14 cellular contexts compared by ENCODE assay signal in the genomic region with DNA sequence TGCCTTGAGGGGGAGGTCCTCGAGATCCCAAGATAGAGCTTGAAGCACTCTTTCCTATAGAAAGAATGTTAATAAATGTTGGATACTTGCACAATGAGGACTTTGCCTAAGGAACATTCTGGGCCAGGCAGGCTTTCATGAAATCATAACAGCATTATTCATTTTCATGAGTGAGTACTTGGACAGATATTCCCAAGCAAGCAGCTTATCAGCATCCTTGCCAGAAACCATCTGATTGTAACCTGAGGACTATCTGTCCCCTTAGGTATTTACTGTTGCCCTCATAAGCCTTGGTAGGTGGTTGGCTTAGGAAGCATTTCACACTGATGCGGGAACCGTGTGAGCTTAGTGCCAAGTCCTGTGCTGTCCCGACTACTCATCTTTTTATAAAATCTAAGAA. TPM values are rescaled to one million over a fixed set of nuclear protein-coding genes. Genes with fewer than 3 reads are reported as not detected.
DNase-seq lines count a peak whose midpoint lies in the region; ATAC-seq and TF ChIP-seq lines count a peak whose summit lies in the region.
"Had no signal": no experiment of that assay in that cellular context is flagged by ENCODE, and none has a peak within 500 bp of the region (broad histone marks: within the 10 kb centered on the region; RNA-seq: fewer than 3 reads in every experiment).

No MANE protein-coding gene starts in this region.

- intact Hi-C loops in CD14-positive monocyte (cut with micrococcal nuclease): no loop called here

- H3K36me3 ChIP-seq in OCI-LY3 (replicated peaks; ENCODE audit: low read depth, low read length): peaks cover 12% of the 10 kb centered on the region
- H3K36me3 ChIP-seq: MG63 had no signal

- no peak overlapping the region for H3K9ac ChIP-seq in OCI-LY3 (ENCODE audit: low read length)

- H2AFZ ChIP-seq in OCI-LY3 (ENCODE audit: low read depth, low read length): no peak overlapping the region

- H3K27me3 Mint-ChIP-seq in CD14-positive monocyte (ENCODE audit: low read depth in 3 of 3) (peaks cover 0 to 3% (median 0%) of the 10 kb centered on the region in 3 donors), naive B cell (no peaks in the 10 kb centered on the region)
- no peaks in the 10 kb centered on the region for H3K27me3 Mint-ChIP-seq in effector memory CD8-positive, alpha-beta T cell
- H3K27me3 Mint-ChIP-seq in activated naive CD8-positive, alpha-beta T cell treated with anti-CD3 and anti-CD28 coated beads, Interleukin-2, amount 50 U/mL, for 24 hours: no peaks in the 10 kb centered on the region

- DNase-seq in CD14-positive monocyte (ENCODE audit: low spot score): no peak
- no peak for DNase-seq in effector memory CD8-positive, alpha-beta T cell
- no peak for DNase-seq in naive B cell
- DNase-seq in NCI-H524 treated with DMSO at 0.1 percent for 48 hours (lab: John Stamatoyannopoulos, UW): no peak
- DNase-seq in NCI-H2171 (lab: John Stamatoyannopoulos, UW): no peak
- DNase-seq in activated naive CD8-positive, alpha-beta T cell treated with anti-CD3 and anti-CD28 coated beads, Interleukin-2, amount 50 U/mL, for 24 hours: no peak
- no peak for DNase-seq in RKO (ENCODE audit: low spot score)
- DNase-seq: activated CD4-positive, alpha-beta T cell treated with anti-CD3 and anti-CD28 coated beads for 1 hour; MG63; NCI-H2029; PC-3 had no signal

- peaks cover 15% of the 10 kb centered on the region for H3K4me1 ChIP-seq in OCI-LY3 (ENCODE audit: low read length)

- H3K79me2 ChIP-seq in OCI-LY3 (ENCODE audit: low read length): peaks cover 78% of the 10 kb centered on the region

- H4K20me1 ChIP-seq in OCI-LY3 (ENCODE audit: insufficient read depth, low read length): peaks cover 74% of the 10 kb centered on the region

- no peak overlapping the region for H3K4me3 ChIP-seq in OCI-LY3 (ENCODE audit: low read length)
- H3K4me3 ChIP-seq: GM12878, MG63, SK-N-MC had no signal

- H3K27ac ChIP-seq in OCI-LY3 (ENCODE audit: low read length): no peak overlapping the region
- H3K27ac ChIP-seq: SK-N-MC had no signal

- H3K27ac Mint-ChIP-seq in CD14-positive monocyte (peak overlapping the region in 6 of 7 donors; percentile 6 to 77 (median 69)), naive B cell (peak overlapping the region in 5 of 6 donors; percentile 28 to 85 (median 55))
- H3K27ac Mint-ChIP-seq in effector memory CD8-positive, alpha-beta T cell: peak overlapping the region; percentile 33 to 72
- H3K27ac Mint-ChIP-seq in activated naive CD8-positive, alpha-beta T cell treated with anti-CD3 and anti-CD28 coated beads, Interleukin-2, amount 50 U/mL, for 24 hours: no peak overlapping the region

- H3K36me3 Mint-ChIP-seq in CD14-positive monocyte (peaks cover 18% of the 10 kb centered on the region in 2 donors), naive B cell (peaks cover 0 to 7% of the 10 kb centered on the region in 2 donors)
- H3K36me3 Mint-ChIP-seq in effector memory CD8-positive, alpha-beta T cell (ENCODE audit: insufficient read depth): no peaks in the 10 kb centered on the region
- H3K36me3 Mint-ChIP-seq in activated naive CD8-positive, alpha-beta T cell treated with anti-CD3 and anti-CD28 coated beads, Interleukin-2, amount 50 U/mL, for 24 hours (ENCODE audit: low read depth): peaks cover 22% of the 10 kb centered on the region

- TF ChIP-seq CTCF in CD14-positive monocyte (IDR thresholded peaks at IDR 0.05): no peak
- no peak for TF ChIP-seq CTCF in OCI-LY3 (IDR thresholded peaks at IDR 0.05; ENCODE audit: low read depth, low read length)

- H3K9me3 Mint-ChIP-seq in CD14-positive monocyte: no peaks in the 10 kb centered on the region
- no peaks in the 10 kb centered on the region for H3K9me3 Mint-ChIP-seq in effector memory CD8-positive, alpha-beta T cell
- H3K9me3 Mint-ChIP-seq in naive B cell: no peaks in the 10 kb centered on the region
- no peaks in the 10 kb centered on the region for H3K9me3 Mint-ChIP-seq in activated naive CD8-positive, alpha-beta T cell treated with anti-CD3 and anti-CD28 coated beads, Interleukin-2, amount 50 U/mL, for 24 hours

- no peaks in the 10 kb centered on the region for H3K9me3 ChIP-seq in OCI-LY3 (ENCODE audit: insufficient read depth, low read length)
- H3K9me3 ChIP-seq: MG63 had no signal

- ATAC-seq in effector memory CD8-positive, alpha-beta T cell (replicated peaks): no peak
- ATAC-seq in naive B cell (ENCODE audit: low read depth in 2 of 2): no peak
- ATAC-seq in activated naive CD8-positive, alpha-beta T cell treated with anti-CD3 and anti-CD28 coated beads, Interleukin-2, amount 50 U/mL, for 24 hours: no peak
- ATAC-seq: GM12878 had no signal

- H3K4me3 Mint-ChIP-seq in CD14-positive monocyte: no peak overlapping the region
- no peak overlapping the region for H3K4me3 Mint-ChIP-seq in effector memory CD8-positive, alpha-beta T cell
- H3K4me3 Mint-ChIP-seq in naive B cell: peak overlapping the region in 1 of 8 donors; percentile 12
- H3K4me3 Mint-ChIP-seq in activated naive CD8-positive, alpha-beta T cell treated with anti-CD3 and anti-CD28 coated beads, Interleukin-2, amount 50 U/mL, for 24 hours: no peak overlapping the region

- H3K27me3 ChIP-seq in OCI-LY3 (ENCODE audit: low read depth, low read length): no peaks in the 10 kb centered on the region
- H3K27me3 ChIP-seq: MG63 had no signal

- peaks cover 54% of the 10 kb centered on the region for H3K4me1 Mint-ChIP-seq in CD14-positive monocyte
- peaks cover 59 to 70% of the 10 kb centered on the region in 2 donors for H3K4me1 Mint-ChIP-seq in effector memory CD8-positive, alpha-beta T cell (ENCODE audit: low read depth in 2 of 2)
- H3K4me1 Mint-ChIP-seq in naive B cell: peaks cover 66 to 77% (median 76%) of the 10 kb centered on the region in 3 donors
- peaks cover 72% of the 10 kb centered on the region for H3K4me1 Mint-ChIP-seq in activated naive CD8-positive, alpha-beta T cell treated with anti-CD3 and anti-CD28 coated beads, Interleukin-2, amount 50 U/mL, for 24 hours

- peak overlapping the region; percentile 25; the same call in 1 of the 2 replicates for H3K4me2 ChIP-seq in OCI-LY3 (ENCODE audit: low read length)

RNA-seq across cellular contexts. Expression of gene PANX1, which starts 22.7 kb away (rescaled TPM):
- polyA plus RNA-seq in CD14-positive monocyte (10 to 100 TPM; 12.7 to 15.7 TPM), naive B cell (ENCODE audit: low read depth in 6 of 6) (10 to 100 TPM in 2 of 6 donors, 1 to 10 TPM in 4; 8.1 to 14.0 (median 9.4) TPM)
